Comparison of ENCODE assay signal across 8 cellular contexts in the genomic region with DNA sequence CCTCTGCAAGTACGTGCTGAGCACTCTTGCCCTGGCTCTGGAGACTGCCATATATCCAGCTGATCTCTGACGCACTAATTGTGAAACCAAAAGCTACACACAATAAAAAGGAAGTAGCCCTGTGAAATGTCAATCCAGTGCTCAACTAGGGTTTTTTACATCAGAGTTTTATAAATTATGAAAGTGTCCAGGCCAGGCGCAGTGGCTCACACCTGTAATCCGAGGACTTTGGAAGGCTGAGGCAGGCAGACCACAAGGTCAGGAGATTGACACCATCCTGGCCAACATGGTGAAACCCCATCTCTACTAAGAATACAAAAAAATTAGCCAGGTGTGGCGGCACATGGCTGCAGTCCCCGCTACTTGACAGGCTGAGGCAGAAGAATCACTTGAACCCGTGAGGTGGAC. TPM values are rescaled to one million over a fixed set of nuclear protein-coding genes. Genes with fewer than 3 reads are reported as not detected.
A peak's percentile ranks its signal among the peaks of the same experiment; 100 is the strongest.
DNase-seq lines count a peak whose midpoint lies in the region; ATAC-seq and TF ChIP-seq lines count a peak whose summit lies in the region.

No MANE protein-coding gene starts in this region.

- intact Hi-C loops in OCI-LY7 (cut with micrococcal nuclease; ENCODE audit: unreplicated experiment), result no loop called here
- intact Hi-C loops in natural killer cell (cut with micrococcal nuclease), result loop anchor here (2.0 kb wide), 2 partner anchors 38 to 112 kb away; partner anchors contain the start of gene REL

- no peaks in the 10 kb centered on the region for H3K9me3 Mint-ChIP-seq in natural killer cell

- no peaks in the 10 kb centered on the region for H3K27me3 Mint-ChIP-seq in natural killer cell (ENCODE audit: low read depth in 2 of 2)

- CTCF ChIA-PET in OCI-LY7 (lab: Charles Lee; ENCODE audit: unreplicated experiment), result no interaction called here

- H3K4me2 ChIP-seq in OCI-LY7 (ENCODE audit: low read length), result 0 out of 2 replicates have a peak overlapping the region, but pooled peaks have one; percentile 13

- no peaks in the 10 kb centered on the region for H3K36me3 Mint-ChIP-seq in natural killer cell

- H3K36me3 ChIP-seq in OCI-LY7 (ENCODE audit: insufficient read depth, low read length), result peaks cover 32% of the 10 kb centered on the region

- BruUV-seq in OCI-LY7 (replicated peaks; lab: Mats Ljungman, UMichigan), result no TSS peak

- peak; percentile 54 for DNase-seq in OCI-LY7 (ENCODE audit: low spot score)
- peak; percentile 40 for DNase-seq in natural killer cell
- no peak for DNase-seq in DMS53 treated with DMSO at 0.1 percent for 48 hours (lab: John Stamatoyannopoulos, UW; ENCODE audit: unreplicated experiment)
- no peak for DNase-seq in NK-92 treated with Interleukin-12 subunit alpha and Interleukin-12 subunit beta, amount 100 ng/mL, for 24 hours (lab: John Stamatoyannopoulos, UW)
- no peak for DNase-seq in SK-N-DZ (ENCODE audit: low spot score)
- DNase-seq in NCI-H1092 treated with DMSO at 0.1 percent for 48 hours (lab: John Stamatoyannopoulos, UW), result no peak

- H4K20me1 ChIP-seq in OCI-LY7 (ENCODE audit: insufficient read depth, low read length), result no peaks in the 10 kb centered on the region

- peaks cover 16 to 20% of the 10 kb centered on the region in 2 donors for H3K4me1 Mint-ChIP-seq in natural killer cell

- peak overlapping the region; percentile 38; the same call in 1 of the 2 replicates for H2AFZ ChIP-seq in OCI-LY7 (ENCODE audit: low read length)

- H3K27ac Mint-ChIP-seq in natural killer cell, result peak overlapping the region; percentile 93 to 98

- TF ChIP-seq CTCF in OCI-LY7 (conservative IDR thresholded peaks at IDR 0.05; ENCODE audit: low read length) (no peak), natural killer cell (IDR thresholded peaks at IDR 0.05) (no peak)

- ATAC-seq in GM18909 (IDR thresholded peaks at IDR 0.05; ENCODE audit: poor library complexity, unreplicated experiment), result peak; percentile 99
- peak; percentile 95 for ATAC-seq in HG02840 (IDR thresholded peaks at IDR 0.05; ENCODE audit: low FRiP score, unreplicated experiment)
- ATAC-seq in natural killer cell, result peak; percentile 98 to 100 (median 99)

- peaks cover 53% of the 10 kb centered on the region for H3K4me1 ChIP-seq in OCI-LY7 (ENCODE audit: insufficient read depth, low read length, poor library complexity, severe bottlenecking)

- peaks cover 23% of the 10 kb centered on the region for H3K9me3 ChIP-seq in OCI-LY7 (ENCODE audit: low read length)

- H3K9me2 ChIP-seq in OCI-LY7 (ENCODE audit: insufficient read depth, low read length), result no peaks in the 10 kb centered on the region

- no peak overlapping the region for H3K27ac ChIP-seq in OCI-LY7 (ENCODE audit: low read depth, low read length, poor library complexity, severe bottlenecking)

- POLR2A ChIA-PET in OCI-LY7 (lab: Charles Lee), result interaction anchor here (0.6 to 3.0 kb wide), 12 partner anchors 11 to 179 kb away, joined by 3 to 14 read pairs (median 3); no protein-coding TSS in a partner anchor

- H3K79me2 ChIP-seq in OCI-LY7 (ENCODE audit: insufficient read depth, low read depth, low read length), result no peaks in the 10 kb centered on the region

- peak overlapping the region; percentile 82 for H3K4me3 Mint-ChIP-seq in natural killer cell

- no peak overlapping the region for H3K4me3 ChIP-seq in OCI-LY7 (ENCODE audit: low read depth, low read length, poor library complexity, severe bottlenecking)

RNA-seq across cellular contexts. Expression of gene PEX13, which starts 24.5 kb away (rescaled TPM):
- 18.9 and 20.3 TPM in 2 replicates for total RNA-seq in OCI-LY7 (2014; rRNA removed; shearing (Covaris generic))
- total RNA-seq in OCI-LY7 (2022) (23.4 and 27.6 TPM in 2 replicates), natural killer cell (10 to 100 TPM; 15.8 to 18.1 (median 17.9) TPM)
- polyA plus RNA-seq in SK-N-DZ (2014; cell fraction: cytosol; rRNA removed), result 39.6 and 43.1 TPM in 2 replicates
- 27.0 and 27.1 TPM in 2 replicates for polyA plus RNA-seq in SK-N-DZ (2014; cell fraction: nucleus; rRNA removed)

RNA-seq across cellular contexts. Expression of gene PUS10, which starts 25.1 kb away (rescaled TPM):
- total RNA-seq in OCI-LY7 (2014; rRNA removed; shearing (Covaris generic)), result 3.3 and 5.6 TPM in 2 replicates
- total RNA-seq in OCI-LY7 (2022) (7.5 and 8.6 TPM in 2 replicates), natural killer cell (10 to 100 TPM in 1 of 3 donors, 1 to 10 TPM in 2; 7.2 to 15.2 (median 8.4) TPM)
- 6.1 and 10.5 TPM in 2 replicates for polyA plus RNA-seq in SK-N-DZ (2014; cell fraction: cytosol; rRNA removed)
- 4.3 and 5.2 TPM in 2 replicates for polyA plus RNA-seq in SK-N-DZ (2014; cell fraction: nucleus; rRNA removed)

Comparison
In these comparisons a context has a peak if more than half of its experiments do, and no peak if none do; other contexts are left out.
1. DNase-seq: peak in OCI-LY7 (single experiment) and natural killer cell (single experiment); none in DMS53 treated with DMSO at 0.1 percent for 48 hours (single experiment), NK-92 treated with Interleukin-12 subunit alpha and Interleukin-12 subunit beta, amount 100 ng/mL, for 24 hours (single experiment), SK-N-DZ (single experiment) and NCI-H1092 treated with DMSO at 0.1 percent for 48 hours (single experiment).
2. Peak in every context shown above with its lines, with median percentiles within 50 percentile points of each other: ATAC-seq.